16 cellular contexts compared by ENCODE assay signal in genomic region chr22:33116846-33117547, GRCh38. TPM values are rescaled to one million over a fixed set of nuclear protein-coding genes. Genes with fewer than 3 reads are reported as not detected.
DNase-seq lines count a peak whose midpoint lies in the region; ATAC-seq and TF ChIP-seq lines count a peak whose summit lies in the region.
"Had no signal": no experiment of that assay in that cellular context is flagged by ENCODE, and none has a peak within 500 bp of the region (broad histone marks: within the 10 kb centered on the region; RNA-seq: fewer than 3 reads in every experiment).

No MANE protein-coding gene starts in this region.

- DNase-seq in HT-29 (ENCODE audit: low spot score), result peak; percentile 1
- DNase-seq in iPS-NIHi7 (ENCODE audit: extremely low spot score), result peak; percentile 24
- no peak for DNase-seq in heart right ventricle
- DNase-seq in adrenal gland, result no peak
- DNase-seq: activated effector memory CD4-positive, alpha-beta T cell treated with Interleukin-2 at 50 U/mL for 16 hours; gastrocnemius medialis; mesenchymal stem cell; NCI-H1048 had no signal

- H4K20me1 ChIP-seq in BLaER1 treated with 17β-estradiol and CSF1 and Interleukin-3, amounts not matched to agents 10 nM and 100 nM, result no peaks in the 10 kb centered on the region

- H3K27ac Mint-ChIP-seq in activated T-helper 17 cell treated with anti-CD3 and anti-CD28 coated beads, Interleukin-2, amount 50 U/mL, for 72 hours, result no peak overlapping the region
- H3K27ac Mint-ChIP-seq: natural killer cell treated with Interleukin-12 subunit alpha and Interleukin-12 subunit beta and Interleukin-15 and Interleukin-18, amount 100 ng/mL, for 72 hours; T-helper 1 cell treated with Interleukin-12 subunit alpha and Interleukin-12 subunit beta and Interleukin-4 antibody, amounts not matched to agents 30 μg/mL and 1 μg/mL, for 36 hours had no signal

- no peak overlapping the region for H3K27ac ChIP-seq in BLaER1 treated with 17β-estradiol and CSF1 and Interleukin-3, amounts not matched to agents 10 nM and 100 nM
- H3K27ac ChIP-seq in heart right ventricle, result no peak overlapping the region
- H3K27ac ChIP-seq in adrenal gland, result no peak overlapping the region
- H3K27ac ChIP-seq: ascending aorta, gastrocnemius medialis, skin epidermis had no signal

- H3K27me3 ChIP-seq in BLaER1 treated with 17β-estradiol and CSF1 and Interleukin-3, amounts not matched to agents 10 nM and 100 nM, result no peaks in the 10 kb centered on the region
- peaks cover 0 to 3% (median 0%) of the 10 kb centered on the region in 7 donors for H3K27me3 ChIP-seq in heart right ventricle
- no peaks in the 10 kb centered on the region for H3K27me3 ChIP-seq in adrenal gland
- H3K27me3 ChIP-seq: ascending aorta, gastrocnemius medialis had no signal

- peaks cover 7 to 30% (median 18%) of the 10 kb centered on the region in 10 experiments for H3K4me1 ChIP-seq in BLaER1 treated with 17β-estradiol and CSF1 and Interleukin-3, amounts not matched to agents 10 nM and 100 nM
- H3K4me1 ChIP-seq in heart right ventricle (no peaks in the 10 kb centered on the region), adrenal gland (replicated peaks in 1 of 2) (no peaks in the 10 kb centered on the region)
- H3K4me1 ChIP-seq: ascending aorta, gastrocnemius medialis had no signal

- H3K4me1 Mint-ChIP-seq in activated T-helper 17 cell treated with anti-CD3 and anti-CD28 coated beads, Interleukin-2, amount 50 U/mL, for 72 hours, result no peaks in the 10 kb centered on the region

- no peaks in the 10 kb centered on the region for H3K36me3 Mint-ChIP-seq in activated T-helper 17 cell treated with anti-CD3 and anti-CD28 coated beads, Interleukin-2, amount 50 U/mL, for 72 hours (ENCODE audit: low read depth)
- H3K36me3 Mint-ChIP-seq: natural killer cell treated with Interleukin-12 subunit alpha and Interleukin-12 subunit beta and Interleukin-15 and Interleukin-18, amount 100 ng/mL, for 72 hours had no signal

- ATAC-seq in activated T-helper 17 cell treated with anti-CD3 and anti-CD28 coated beads, Interleukin-2, amount 50 U/mL, for 72 hours (replicated peaks), result peak; percentile 40
- no peak for ATAC-seq in heart right ventricle
- no peak for ATAC-seq in GM19328 (IDR thresholded peaks at IDR 0.05; ENCODE audit: unreplicated experiment)
- ATAC-seq in HG03175 (IDR thresholded peaks at IDR 0.05; ENCODE audit: unreplicated experiment), result no peak
- ATAC-seq: gastrocnemius medialis; natural killer cell treated with Interleukin-12 subunit alpha and Interleukin-12 subunit beta and Interleukin-15 and Interleukin-18, amount 100 ng/mL, for 72 hours had no signal

- no peak overlapping the region for H3K4me3 ChIP-seq in BLaER1 treated with 17β-estradiol and CSF1 and Interleukin-3, amounts not matched to agents 10 nM and 100 nM
- no peak overlapping the region for H3K4me3 ChIP-seq in heart right ventricle
- no peak overlapping the region for H3K4me3 ChIP-seq in adrenal gland
- H3K4me3 ChIP-seq: ascending aorta, gastrocnemius medialis, skin epidermis had no signal

- H3K36me3 ChIP-seq in BLaER1 treated with 17β-estradiol and CSF1 and Interleukin-3, amounts not matched to agents 10 nM and 100 nM, result no peaks in the 10 kb centered on the region
- H3K36me3 ChIP-seq in heart right ventricle, result no peaks in the 10 kb centered on the region
- H3K36me3 ChIP-seq in adrenal gland (replicated peaks in 1 of 2), result no peaks in the 10 kb centered on the region
- H3K36me3 ChIP-seq: ascending aorta, gastrocnemius medialis had no signal

- intact Hi-C loops in heart right ventricle (cut with DNase I), result no loop called here
- intact Hi-C loops in adrenal gland (cut with DNase I), result no loop called here

- no peak overlapping the region for H3K4me3 Mint-ChIP-seq in activated T-helper 17 cell treated with anti-CD3 and anti-CD28 coated beads, Interleukin-2, amount 50 U/mL, for 72 hours
- H3K4me3 Mint-ChIP-seq: natural killer cell treated with Interleukin-12 subunit alpha and Interleukin-12 subunit beta and Interleukin-15 and Interleukin-18, amount 100 ng/mL, for 72 hours; T-helper 1 cell treated with Interleukin-12 subunit alpha and Interleukin-12 subunit beta and Interleukin-4 antibody, amounts not matched to agents 30 μg/mL and 1 μg/mL, for 36 hours had no signal

- 51 to 58% methylated on average over 2 of the region's 2 CpGs for WGBS in heart right ventricle, 2 donors
- WGBS in adrenal gland, 4 donors, result 35 to 47% (median 42%) methylated on average over 2 of the region's 2 CpGs

- TF ChIP-seq CTCF in heart right ventricle (IDR thresholded peaks at IDR 0.05), result no peak
- TF ChIP-seq CTCF in adrenal gland (IDR thresholded peaks at IDR 0.05), result no peak

- H3K27me3 Mint-ChIP-seq in activated T-helper 17 cell treated with anti-CD3 and anti-CD28 coated beads, Interleukin-2, amount 50 U/mL, for 72 hours, result peaks cover 4% of the 10 kb centered on the region
- H3K27me3 Mint-ChIP-seq: natural killer cell treated with Interleukin-12 subunit alpha and Interleukin-12 subunit beta and Interleukin-15 and Interleukin-18, amount 100 ng/mL, for 72 hours had no signal

- H3K9ac ChIP-seq in BLaER1 treated with 17β-estradiol and CSF1 and Interleukin-3, amounts not matched to agents 10 nM and 100 nM, result no peak overlapping the region

- H3K9me3 Mint-ChIP-seq in activated T-helper 17 cell treated with anti-CD3 and anti-CD28 coated beads, Interleukin-2, amount 50 U/mL, for 72 hours, result peaks cover 5% of the 10 kb centered on the region
- H3K9me3 Mint-ChIP-seq: natural killer cell treated with Interleukin-12 subunit alpha and Interleukin-12 subunit beta and Interleukin-15 and Interleukin-18, amount 100 ng/mL, for 72 hours; T-helper 1 cell treated with Interleukin-12 subunit alpha and Interleukin-12 subunit beta and Interleukin-4 antibody, amounts not matched to agents 30 μg/mL and 1 μg/mL, for 36 hours had no signal

- H3K4me2 ChIP-seq in BLaER1 treated with 17β-estradiol and CSF1 and Interleukin-3, amounts not matched to agents 10 nM and 100 nM, result peak overlapping the region in 6 of 11 experiments; percentile 0 to 27 (median 16); a peak in 8 of 22 replicates

- no peak for TF ChIP-seq POLR2A in adrenal gland (IDR thresholded peaks at IDR 0.05)

- peaks cover 0 to 17% (median 3%) of the 10 kb centered on the region in 11 experiments; a peak in 9 of 22 replicates for H3K9me3 ChIP-seq in BLaER1 treated with 17β-estradiol and CSF1 and Interleukin-3, amounts not matched to agents 10 nM and 100 nM (replicated peaks in 1 of 11)
- H3K9me3 ChIP-seq in heart right ventricle (no peaks in the 10 kb centered on the region), adrenal gland (replicated peaks in 1 of 3) (no peaks in the 10 kb centered on the region)
- H3K9me3 ChIP-seq: ascending aorta, gastrocnemius medialis had no signal

RNA-seq across cellular contexts. Expression of gene SYN3, which starts 58.8 kb away (rescaled TPM):
- total RNA-seq in HT-29 (2014; rRNA removed; shearing (Covaris generic)), result not detected in 2 replicates
- total RNA-seq in activated T-helper 17 cell treated with anti-CD3 and anti-CD28 coated beads, Interleukin-2, amount 50 U/mL, for 72 hours, result not detected
- total RNA-seq in heart right ventricle (under 1 TPM in 8 of 10 donors, not detected in 2; 0.06 to 0.58 (median 0.26) TPM), adrenal gland (1 to 10 TPM in 3 of 8 donors, under 1 TPM in 4, not detected in 1; 0.28 to 2.7 (median 0.91) TPM)
- polyA plus RNA-seq in heart right ventricle (under 1 TPM; 0.28 to 0.51 TPM), adrenal gland (1 to 10 TPM in 2 of 3 donors, under 1 TPM in 1; 0.40 to 1.6 (median 1.4) TPM)
- total RNA-seq: ascending aorta; natural killer cell treated with Interleukin-12 subunit alpha and Interleukin-12 subunit beta and Interleukin-15 and Interleukin-18, amount 100 ng/mL, for 72 hours had no signal

Comparison
In these comparisons a context has a peak if more than half of its experiments do, and no peak if none do; other contexts are left out.
1. DNase-seq: peak in HT-29 (single experiment) and iPS-NIHi7 (single experiment); none in heart right ventricle (0 of 2) and adrenal gland (0 of 7).